ENCODE assay signal across 1 cellular context in the genomic region with DNA sequence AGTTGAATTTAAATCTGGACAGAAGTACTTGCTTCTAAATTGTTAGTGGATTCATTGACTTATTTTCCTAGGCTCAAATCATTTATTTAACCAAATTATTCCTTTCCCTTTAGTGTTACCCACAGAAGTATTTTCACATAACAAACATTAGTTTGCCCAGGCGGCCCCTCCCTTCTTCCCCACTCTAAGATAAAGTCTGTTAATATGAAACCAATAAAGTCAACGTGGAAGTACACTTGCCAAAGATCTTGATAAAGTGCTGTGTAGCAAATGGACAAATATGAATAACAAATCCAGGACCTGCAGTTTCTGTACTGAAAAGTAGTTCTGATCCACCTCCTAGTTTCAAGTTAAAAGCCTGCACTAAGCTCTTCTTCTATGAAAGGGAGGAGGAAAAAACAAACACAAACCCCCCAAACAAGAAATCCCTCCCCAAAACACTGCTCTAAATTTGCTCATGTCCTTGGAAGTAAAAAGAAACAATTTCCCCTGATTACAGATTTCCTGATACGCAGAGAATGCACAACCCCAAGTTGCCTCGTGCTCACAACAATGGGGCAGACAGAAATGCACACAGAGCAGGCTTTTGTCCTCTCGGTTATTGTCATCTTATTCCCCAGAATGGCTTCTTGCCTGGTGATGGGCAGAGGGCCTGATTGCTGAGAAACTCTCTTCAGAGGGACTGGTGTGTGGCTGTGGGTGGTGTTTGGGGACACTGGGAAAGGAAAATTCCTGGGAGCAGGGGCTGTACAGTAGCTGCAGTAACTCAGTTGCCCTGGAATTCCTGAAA.
TF ChIP-seq lines count a peak whose summit lies in the region.

No MANE protein-coding gene starts in this region.

TF ChIP-seq in GM23338, 12 proteins besides CTCF, POLR2A, EP300 and RAD21:
- TF ChIP-seq, protein P1, sequence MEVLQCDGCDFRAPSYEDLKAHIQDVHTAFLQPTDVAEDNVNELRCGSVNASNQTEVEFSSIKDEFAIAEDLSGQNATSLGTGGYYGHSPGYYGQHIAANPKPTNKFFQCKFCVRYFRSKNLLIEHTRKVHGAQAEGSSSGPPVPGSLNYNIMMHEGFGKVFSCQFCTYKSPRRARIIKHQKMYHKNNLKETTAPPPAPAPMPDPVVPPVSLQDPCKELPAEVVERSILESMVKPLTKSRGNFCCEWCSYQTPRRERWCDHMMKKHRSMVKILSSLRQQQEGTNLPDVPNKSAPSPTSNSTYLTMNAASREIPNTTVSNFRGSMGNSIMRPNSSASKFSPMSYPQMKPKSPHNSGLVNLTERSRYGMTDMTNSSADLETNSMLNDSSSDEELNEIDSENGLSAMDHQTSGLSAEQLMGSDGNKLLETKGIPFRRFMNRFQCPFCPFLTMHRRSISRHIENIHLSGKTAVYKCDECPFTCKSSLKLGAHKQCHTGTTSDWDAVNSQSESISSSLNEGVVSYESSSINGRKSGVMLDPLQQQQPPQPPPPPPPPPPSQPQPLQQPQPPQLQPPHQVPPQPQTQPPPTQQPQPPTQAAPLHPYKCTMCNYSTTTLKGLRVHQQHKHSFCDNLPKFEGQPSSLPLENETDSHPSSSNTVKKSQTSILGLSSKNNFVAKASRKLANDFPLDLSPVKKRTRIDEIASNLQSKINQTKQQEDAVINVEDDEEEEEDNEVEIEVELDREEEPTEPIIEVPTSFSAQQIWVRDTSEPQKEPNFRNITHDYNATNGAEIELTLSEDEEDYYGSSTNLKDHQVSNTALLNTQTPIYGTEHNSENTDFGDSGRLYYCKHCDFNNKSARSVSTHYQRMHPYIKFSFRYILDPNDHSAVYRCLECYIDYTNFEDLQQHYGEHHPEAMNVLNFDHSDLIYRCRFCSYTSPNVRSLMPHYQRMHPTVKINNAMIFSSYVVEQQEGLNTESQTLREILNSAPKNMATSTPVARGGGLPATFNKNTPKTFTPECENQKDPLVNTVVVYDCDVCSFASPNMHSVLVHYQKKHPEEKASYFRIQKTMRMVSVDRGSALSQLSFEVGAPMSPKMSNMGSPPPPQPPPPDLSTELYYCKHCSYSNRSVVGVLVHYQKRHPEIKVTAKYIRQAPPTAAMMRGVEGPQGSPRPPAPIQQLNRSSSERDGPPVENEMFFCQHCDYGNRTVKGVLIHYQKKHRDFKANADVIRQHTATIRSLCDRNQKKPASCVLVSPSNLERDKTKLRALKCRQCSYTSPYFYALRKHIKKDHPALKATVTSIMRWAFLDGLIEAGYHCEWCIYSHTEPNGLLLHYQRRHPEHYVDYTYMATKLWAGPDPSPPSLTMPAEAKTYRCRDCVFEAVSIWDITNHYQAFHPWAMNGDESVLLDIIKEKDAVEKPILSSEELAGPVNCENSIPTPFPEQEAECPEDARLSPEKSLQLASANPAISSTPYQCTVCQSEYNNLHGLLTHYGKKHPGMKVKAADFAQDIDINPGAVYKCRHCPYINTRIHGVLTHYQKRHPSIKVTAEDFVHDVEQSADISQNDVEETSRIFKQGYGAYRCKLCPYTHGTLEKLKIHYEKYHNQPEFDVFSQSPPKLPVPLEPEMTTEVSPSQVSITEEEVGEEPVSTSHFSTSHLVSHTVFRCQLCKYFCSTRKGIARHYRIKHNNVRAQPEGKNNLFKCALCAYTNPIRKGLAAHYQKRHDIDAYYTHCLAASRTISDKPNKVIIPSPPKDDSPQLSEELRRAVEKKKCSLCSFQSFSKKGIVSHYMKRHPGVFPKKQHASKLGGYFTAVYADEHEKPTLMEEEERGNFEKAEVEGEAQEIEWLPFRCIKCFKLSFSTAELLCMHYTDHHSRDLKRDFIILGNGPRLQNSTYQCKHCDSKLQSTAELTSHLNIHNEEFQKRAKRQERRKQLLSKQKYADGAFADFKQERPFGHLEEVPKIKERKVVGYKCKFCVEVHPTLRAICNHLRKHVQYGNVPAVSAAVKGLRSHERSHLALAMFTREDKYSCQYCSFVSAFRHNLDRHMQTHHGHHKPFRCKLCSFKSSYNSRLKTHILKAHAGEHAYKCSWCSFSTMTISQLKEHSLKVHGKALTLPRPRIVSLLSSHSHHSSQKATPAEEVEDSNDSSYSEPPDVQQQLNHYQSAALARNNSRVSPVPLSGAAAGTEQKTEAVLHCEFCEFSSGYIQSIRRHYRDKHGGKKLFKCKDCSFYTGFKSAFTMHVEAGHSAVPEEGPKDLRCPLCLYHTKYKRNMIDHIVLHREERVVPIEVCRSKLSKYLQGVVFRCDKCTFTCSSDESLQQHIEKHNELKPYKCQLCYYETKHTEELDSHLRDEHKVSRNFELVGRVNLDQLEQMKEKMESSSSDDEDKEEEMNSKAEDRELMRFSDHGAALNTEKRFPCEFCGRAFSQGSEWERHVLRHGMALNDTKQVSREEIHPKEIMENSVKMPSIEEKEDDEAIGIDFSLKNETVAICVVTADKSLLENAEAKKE (CRISPR knock-in tag; IDR thresholded peaks at IDR 0.05), result no peak
- TF ChIP-seq, protein P2, sequence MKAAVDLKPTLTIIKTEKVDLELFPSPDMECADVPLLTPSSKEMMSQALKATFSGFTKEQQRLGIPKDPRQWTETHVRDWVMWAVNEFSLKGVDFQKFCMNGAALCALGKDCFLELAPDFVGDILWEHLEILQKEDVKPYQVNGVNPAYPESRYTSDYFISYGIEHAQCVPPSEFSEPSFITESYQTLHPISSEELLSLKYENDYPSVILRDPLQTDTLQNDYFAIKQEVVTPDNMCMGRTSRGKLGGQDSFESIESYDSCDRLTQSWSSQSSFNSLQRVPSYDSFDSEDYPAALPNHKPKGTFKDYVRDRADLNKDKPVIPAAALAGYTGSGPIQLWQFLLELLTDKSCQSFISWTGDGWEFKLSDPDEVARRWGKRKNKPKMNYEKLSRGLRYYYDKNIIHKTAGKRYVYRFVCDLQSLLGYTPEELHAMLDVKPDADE (IDR thresholded peaks at IDR 0.05), result no peak
- TF ChIP-seq CREB1 (CRISPR knock-in tag; IDR thresholded peaks at IDR 0.05; ENCODE audit: low read depth) (no peak), NANOG (IDR thresholded peaks at IDR 0.05; ENCODE audit: borderline replicate concordance) (no peak), EZH2 (IDR thresholded peaks at IDR 0.05; ENCODE audit: low read depth, unreplicated experiment) (no peak), STAT1 (IDR thresholded peaks at IDR 0.05; ENCODE audit: unreplicated experiment) (no peak), ZNF331 (CRISPR knock-in tag; IDR thresholded peaks at IDR 0.05; ENCODE audit: low read depth) (no peak), EZH2phosphoT487 (IDR thresholded peaks at IDR 0.05; ENCODE audit: unreplicated experiment) (no peak), JUNB (IDR thresholded peaks at IDR 0.05; ENCODE audit: unreplicated experiment) (no peak), ZNF114 (CRISPR knock-in tag; IDR thresholded peaks at IDR 0.05) (no peak), POLR2AphosphoS5 (IDR thresholded peaks at IDR 0.05; ENCODE audit: low read depth) (no peak)
- TF ChIP-seq, protein P3, sequence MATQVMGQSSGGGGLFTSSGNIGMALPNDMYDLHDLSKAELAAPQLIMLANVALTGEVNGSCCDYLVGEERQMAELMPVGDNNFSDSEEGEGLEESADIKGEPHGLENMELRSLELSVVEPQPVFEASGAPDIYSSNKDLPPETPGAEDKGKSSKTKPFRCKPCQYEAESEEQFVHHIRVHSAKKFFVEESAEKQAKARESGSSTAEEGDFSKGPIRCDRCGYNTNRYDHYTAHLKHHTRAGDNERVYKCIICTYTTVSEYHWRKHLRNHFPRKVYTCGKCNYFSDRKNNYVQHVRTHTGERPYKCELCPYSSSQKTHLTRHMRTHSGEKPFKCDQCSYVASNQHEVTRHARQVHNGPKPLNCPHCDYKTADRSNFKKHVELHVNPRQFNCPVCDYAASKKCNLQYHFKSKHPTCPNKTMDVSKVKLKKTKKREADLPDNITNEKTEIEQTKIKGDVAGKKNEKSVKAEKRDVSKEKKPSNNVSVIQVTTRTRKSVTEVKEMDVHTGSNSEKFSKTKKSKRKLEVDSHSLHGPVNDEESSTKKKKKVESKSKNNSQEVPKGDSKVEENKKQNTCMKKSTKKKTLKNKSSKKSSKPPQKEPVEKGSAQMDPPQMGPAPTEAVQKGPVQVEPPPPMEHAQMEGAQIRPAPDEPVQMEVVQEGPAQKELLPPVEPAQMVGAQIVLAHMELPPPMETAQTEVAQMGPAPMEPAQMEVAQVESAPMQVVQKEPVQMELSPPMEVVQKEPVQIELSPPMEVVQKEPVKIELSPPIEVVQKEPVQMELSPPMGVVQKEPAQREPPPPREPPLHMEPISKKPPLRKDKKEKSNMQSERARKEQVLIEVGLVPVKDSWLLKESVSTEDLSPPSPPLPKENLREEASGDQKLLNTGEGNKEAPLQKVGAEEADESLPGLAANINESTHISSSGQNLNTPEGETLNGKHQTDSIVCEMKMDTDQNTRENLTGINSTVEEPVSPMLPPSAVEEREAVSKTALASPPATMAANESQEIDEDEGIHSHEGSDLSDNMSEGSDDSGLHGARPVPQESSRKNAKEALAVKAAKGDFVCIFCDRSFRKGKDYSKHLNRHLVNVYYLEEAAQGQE (IDR thresholded peaks at IDR 0.05; ENCODE audit: unreplicated experiment), result no peak
TF ChIP-seq in GM23338: peak in this region for 0.
